In genomic region chr16:8110572-8111514, GRCh38 we compare ENCODE assay signal across 18 cellular contexts.
DNase-seq lines count a peak whose midpoint lies in the region; TF ChIP-seq lines count a peak whose summit lies in the region.
"Had no signal": no experiment of that assay in that cellular context is flagged by ENCODE, and none has a peak within 500 bp of the region (broad histone marks: within the 10 kb centered on the region; RNA-seq: fewer than 3 reads in every experiment).

No MANE protein-coding gene starts in this region.

- DNase-seq in CD8-positive, alpha-beta memory T cell, result no peak
- DNase-seq in ELF-1 (ENCODE audit: low read depth, low spot score) (peak; percentile 5), RPMI8226 (peak; percentile 40), osteoblast (ENCODE audit: insufficient read length, low spot score, missing footprints) (peak; percentile 62), NCI-H1436 treated with DMSO at 0.1 percent for 48 hours (lab: John Stamatoyannopoulos, UW) (no peak)
- DNase-seq in effector CD8-positive, alpha-beta T cell (lab: John Stamatoyannopoulos, UW), result no peak
- DNase-seq: ACHN; BE2C; C1 segment of cervical spinal cord; Caco-2; CD4-positive, CD25-positive, alpha-beta regulatory T cell; DMS153; DND-41; EL; GM23248; HCEC 1CT; IMR-90; KBM-7 had no signal

- H4K20me1 ChIP-seq in osteoblast (ENCODE audit: insufficient read depth, low read length), result no peaks in the 10 kb centered on the region

- H3K27ac Mint-ChIP-seq in CD8-positive, alpha-beta memory T cell, result no peak overlapping the region
- H3K27ac Mint-ChIP-seq: CD4-positive, CD25-positive, alpha-beta regulatory T cell had no signal

- H3K27ac ChIP-seq in CD8-positive, alpha-beta memory T cell (ENCODE audit: low read depth, low read length), result peak overlapping the region; percentile 70
- H3K27ac ChIP-seq in osteoblast (ENCODE audit: low read depth, low read length), result no peak overlapping the region
- H3K27ac ChIP-seq: GM23248 had no signal

- H3K36me3 ChIP-seq in CD8-positive, alpha-beta memory T cell (ENCODE audit: insufficient read depth, low read length), result no peaks in the 10 kb centered on the region
- H3K36me3 ChIP-seq in osteoblast (ENCODE audit: insufficient read depth, low read length), result no peaks in the 10 kb centered on the region
- H3K36me3 ChIP-seq: BE2C had no signal

- POLR2A ChIA-PET in CD8-positive, alpha-beta memory T cell (lab: Charles Lee), result no interaction called here

- H3K4me1 Mint-ChIP-seq in CD8-positive, alpha-beta memory T cell, result no peaks in the 10 kb centered on the region
- H3K4me1 Mint-ChIP-seq: CD4-positive, CD25-positive, alpha-beta regulatory T cell had no signal

- H3K9me3 Mint-ChIP-seq in CD8-positive, alpha-beta memory T cell, result peaks cover 6 to 26% (median 15%) of the 10 kb centered on the region in 5 donors

- H3K4me2 ChIP-seq in osteoblast (ENCODE audit: insufficient read depth, low read length), result no peak overlapping the region

- no peaks in the 10 kb centered on the region for H3K36me3 Mint-ChIP-seq in CD8-positive, alpha-beta memory T cell
- H3K36me3 Mint-ChIP-seq: CD4-positive, CD25-positive, alpha-beta regulatory T cell had no signal

- H3K4me1 ChIP-seq in CD8-positive, alpha-beta memory T cell (ENCODE audit: insufficient read depth, low read length), result no peaks in the 10 kb centered on the region
- H3K4me1 ChIP-seq in osteoblast (ENCODE audit: insufficient read depth, low read length), result no peaks in the 10 kb centered on the region
- H3K4me1 ChIP-seq: BE2C, Caco-2 had no signal

- H3K9me3 ChIP-seq in CD8-positive, alpha-beta memory T cell (ENCODE audit: low read length), result no peaks in the 10 kb centered on the region
- peaks cover 4% of the 10 kb centered on the region for H3K9me3 ChIP-seq in osteoblast (ENCODE audit: low read depth, low read length)
- H3K9me3 ChIP-seq: BE2C, Caco-2 had no signal

- TF ChIP-seq CTCF in osteoblast (IDR thresholded peaks at IDR 0.05; ENCODE audit: extremely low read depth, low read depth, low read length), result no peak

- no peaks in the 10 kb centered on the region for H3K79me2 ChIP-seq in osteoblast (ENCODE audit: insufficient read depth, low read length)

- H2AFZ ChIP-seq in osteoblast (ENCODE audit: low read length), result no peak overlapping the region
- H2AFZ ChIP-seq: GM23248 had no signal

- peaks cover 0 to 3% of the 10 kb centered on the region in 2 donors for H3K27me3 Mint-ChIP-seq in CD8-positive, alpha-beta memory T cell
- H3K27me3 Mint-ChIP-seq: CD4-positive, CD25-positive, alpha-beta regulatory T cell had no signal

- no peaks in the 10 kb centered on the region for H3K27me3 ChIP-seq in CD8-positive, alpha-beta memory T cell (ENCODE audit: insufficient read depth, low read length, poor library complexity, severe bottlenecking)
- H3K27me3 ChIP-seq in osteoblast (ENCODE audit: insufficient read depth, low read length), result no peaks in the 10 kb centered on the region
- H3K27me3 ChIP-seq: BE2C had no signal

- H3K4me3 ChIP-seq in CD8-positive, alpha-beta memory T cell (ENCODE audit: low read length), result no peak overlapping the region
- H3K4me3 ChIP-seq in osteoblast (ENCODE audit: insufficient read depth, low read length), result no peak overlapping the region
- H3K4me3 ChIP-seq: GM23248 had no signal

- CTCF ChIA-PET in CD8-positive, alpha-beta memory T cell (lab: Charles Lee), result no interaction called here

- H3K4me3 Mint-ChIP-seq in CD8-positive, alpha-beta memory T cell, result no peak overlapping the region
- H3K4me3 Mint-ChIP-seq: CD4-positive, CD25-positive, alpha-beta regulatory T cell had no signal

Comparison
In these comparisons a context has a peak if more than half of its experiments do, and no peak if none do; other contexts are left out.
1. DNase-seq: peak in ELF-1 (single experiment), RPMI8226 (single experiment) and osteoblast (single experiment); none in CD8-positive, alpha-beta memory T cell (0 of 5), NCI-H1436 treated with DMSO at 0.1 percent for 48 hours (single experiment) and effector CD8-positive, alpha-beta T cell (single experiment).